In the genomic region with DNA sequence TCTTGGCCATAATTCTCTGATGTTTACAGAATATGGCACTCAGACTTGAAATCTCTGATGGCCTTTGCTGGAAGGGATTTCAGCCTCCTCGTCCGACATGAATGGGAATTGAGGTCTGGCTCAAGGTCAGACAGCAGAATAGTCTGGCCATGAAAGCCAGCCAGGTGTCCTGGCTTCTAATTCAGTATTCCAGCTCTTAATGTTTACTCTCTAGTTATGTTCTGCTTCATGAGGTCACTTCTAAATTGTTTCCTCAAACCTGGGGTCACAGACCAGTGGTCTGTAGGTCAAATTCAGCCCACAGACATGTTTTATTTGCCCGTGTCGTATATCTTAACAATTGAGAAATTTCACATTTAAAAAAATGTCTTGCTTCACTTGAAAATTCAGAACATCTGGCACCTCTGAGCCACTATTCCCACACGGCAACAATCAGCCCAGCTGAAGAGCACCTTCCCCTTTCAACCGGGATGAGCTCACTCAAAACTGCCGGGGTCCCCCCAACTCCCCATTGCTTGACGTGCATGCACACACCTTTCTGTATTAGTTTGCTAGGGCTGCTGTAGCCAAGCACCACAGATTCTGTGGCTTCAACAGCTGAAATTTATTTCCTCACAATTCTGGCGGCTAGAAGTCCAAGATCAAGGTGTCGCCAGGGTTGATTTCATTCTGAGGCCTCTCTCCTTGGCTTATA, we compare ENCODE assay signal across 21 cellular contexts.
DNase-seq lines count a peak whose midpoint lies in the region; ATAC-seq, FAIRE-seq and TF ChIP-seq lines count a peak whose summit lies in the region.
"Had no signal": no experiment of that assay in that cellular context is flagged by ENCODE, and none has a peak within 500 bp of the region (broad histone marks: within the 10 kb centered on the region; RNA-seq: fewer than 3 reads in every experiment).

No MANE protein-coding gene starts in this region.

- no peak overlapping the region for H3K27ac Mint-ChIP-seq in activated T-cell treated with anti-CD3 and anti-CD28 coated beads, Interleukin-2, amount 50 U/mL, for 24 hours
- H3K27ac Mint-ChIP-seq: CD4-positive, CD25-positive, alpha-beta regulatory T cell; mesothelial cell of epicardium; nephron progenitor cell; progenitor cell of endocrine pancreas had no signal

- peak overlapping the region in 1 of 12 donors; percentile 37 for H3K27ac ChIP-seq in heart left ventricle
- no peak overlapping the region for H3K27ac ChIP-seq in esophagus squamous epithelium
- H3K27ac ChIP-seq: SJSA1 had no signal

- no peaks in the 10 kb centered on the region for H3K36me3 Mint-ChIP-seq in activated T-cell treated with anti-CD3 and anti-CD28 coated beads, Interleukin-2, amount 50 U/mL, for 24 hours (ENCODE audit: low read depth)
- H3K36me3 Mint-ChIP-seq: CD4-positive, CD25-positive, alpha-beta regulatory T cell; mesothelial cell of epicardium had no signal

- intact Hi-C loops in heart left ventricle (cut with DNase I) (loop anchor here in 1 of 10 donors (10.0 kb wide), 1 partner anchor 248 kb away; a partner anchor contains a TSS), Right ventricle myocardium inferior (cut with DNase I) (no loop called here), esophagus squamous epithelium (cut with DNase I) (no loop called here)

- H3K9me3 Mint-ChIP-seq in activated T-cell treated with anti-CD3 and anti-CD28 coated beads, Interleukin-2, amount 50 U/mL, for 24 hours: no peaks in the 10 kb centered on the region

- FAIRE-seq in urothelium cell line (lab: Jason Lieb, UNC): no peak

- DNase-seq in heart left ventricle: peak in 1 of 5 donors; percentile 27
- DNase-seq in Right ventricle myocardium inferior (ENCODE audit: missing footprints): no peak
- DNase-seq in astrocyte of the hippocampus (ENCODE audit: low read depth, low spot score): peak; percentile 34
- DNase-seq in left lobe of liver (ENCODE audit: low spot score): no peak
- DNase-seq in urothelium cell line (ENCODE audit: low spot score): no peak
- no peak for DNase-seq in activated T-cell treated with anti-CD3 and anti-CD28 coated beads, Interleukin-2, amount 50 U/mL, for 24 hours
- no peak for DNase-seq in esophagus squamous epithelium (lab: John Stamatoyannopoulos, UW)
- DNase-seq: activated CD4-positive, alpha-beta T cell treated with anti-CD3 and anti-CD28 coated beads, Interleukin-2, amount 50 U/mL, for 4 hours; activated naive CD4-positive, alpha-beta T cell; amniotic stem cell; CD4-positive, CD25-positive, alpha-beta regulatory T cell; effector memory CD4-positive, alpha-beta T cell; KG1; NCI-H2081; NCI-H524; nephron progenitor cell; stimulated activated CD4-positive, alpha-beta T cell treated with anti-CD3 and anti-CD28 coated beads, Interleukin-4, amount 100 ng/mL, for 4 hours had no signal

- no peaks in the 10 kb centered on the region for H3K4me1 Mint-ChIP-seq in activated T-cell treated with anti-CD3 and anti-CD28 coated beads, Interleukin-2, amount 50 U/mL, for 24 hours (ENCODE audit: low read depth)
- H3K4me1 Mint-ChIP-seq: CD4-positive, CD25-positive, alpha-beta regulatory T cell had no signal

- no peak for TF ChIP-seq CTCF in heart left ventricle (IDR thresholded peaks at IDR 0.05)
- TF ChIP-seq CTCF in esophagus squamous epithelium (IDR thresholded peaks at IDR 0.05): no peak

- H3K4me3 Mint-ChIP-seq in activated T-cell treated with anti-CD3 and anti-CD28 coated beads, Interleukin-2, amount 50 U/mL, for 24 hours: no peak overlapping the region
- H3K4me3 Mint-ChIP-seq: CD4-positive, CD25-positive, alpha-beta regulatory T cell; mesothelial cell of epicardium; nephron progenitor cell had no signal

- ATAC-seq in heart left ventricle (peak; percentile 41 to 63 (median 58)), Right ventricle myocardium inferior (no peak), left lobe of liver (peak; percentile 71), HG03571 (IDR thresholded peaks at IDR 0.05; ENCODE audit: unreplicated experiment) (no peak)

- no peak overlapping the region for H3K4me3 ChIP-seq in heart left ventricle
- no peak overlapping the region for H3K4me3 ChIP-seq in esophagus squamous epithelium
- H3K4me3 ChIP-seq: SJSA1 had no signal

- peaks cover 0 to 7% (median 0%) of the 10 kb centered on the region in 12 donors for H3K9me3 ChIP-seq in heart left ventricle
- no peaks in the 10 kb centered on the region for H3K9me3 ChIP-seq in esophagus squamous epithelium
- H3K9me3 ChIP-seq: SJSA1 had no signal

- peaks cover 0 to 10% (median 3%) of the 10 kb centered on the region in 12 donors for H3K4me1 ChIP-seq in heart left ventricle
- H3K4me1 ChIP-seq in esophagus squamous epithelium: peaks cover 0 to 23% (median 0%) of the 10 kb centered on the region in 3 donors

- WGBS in heart left ventricle, 4 donors: 68 to 77% (median 75%) methylated on average over 10 of the region's 10 CpGs
- 87 to 90% methylated on average over 10 of the region's 10 CpGs for WGBS in esophagus squamous epithelium, 2 donors

- no peaks in the 10 kb centered on the region for H3K27me3 Mint-ChIP-seq in activated T-cell treated with anti-CD3 and anti-CD28 coated beads, Interleukin-2, amount 50 U/mL, for 24 hours
- H3K27me3 Mint-ChIP-seq: progenitor cell of endocrine pancreas had no signal

- no peaks in the 10 kb centered on the region for H3K27me3 ChIP-seq in heart left ventricle
- no peaks in the 10 kb centered on the region for H3K27me3 ChIP-seq in esophagus squamous epithelium
- H3K27me3 ChIP-seq: SJSA1 had no signal

- no peak for TF ChIP-seq POLR2A in heart left ventricle (IDR thresholded peaks at IDR 0.05)
- no peak for TF ChIP-seq POLR2A in esophagus squamous epithelium (IDR thresholded peaks at IDR 0.05)

- H3K36me3 ChIP-seq in heart left ventricle (no peaks in the 10 kb centered on the region), esophagus squamous epithelium (no peaks in the 10 kb centered on the region)
- H3K36me3 ChIP-seq: SJSA1 had no signal

Comparison
In these comparisons a context has a peak if more than half of its experiments do, and no peak if none do; other contexts are left out.
1. ATAC-seq: peak in heart left ventricle (4 of 4) and left lobe of liver (single experiment); none in Right ventricle myocardium inferior (single experiment) and HG03571 (single experiment).